In genomic region chr6:17635568-17635967, GRCh38 we compare ENCODE assay signal across 22 cellular contexts. TPM values are rescaled to one million over a fixed set of nuclear protein-coding genes. Genes with fewer than 3 reads are reported as not detected.
DNase-seq lines count a peak whose midpoint lies in the region; ATAC-seq, FAIRE-seq and TF ChIP-seq lines count a peak whose summit lies in the region.
"Had no signal": no experiment of that assay in that cellular context is flagged by ENCODE, and none has a peak within 500 bp of the region (broad histone marks: within the 10 kb centered on the region; RNA-seq: fewer than 3 reads in every experiment).

No MANE protein-coding gene starts in this region.

- intact Hi-C loops in CD4-positive, alpha-beta T cell (cut with DNase I, micrococcal nuclease): no loop called here
- intact Hi-C loops in activated T-helper 1 cell treated with anti-CD3 and anti-CD28 coated beads, Interleukin-12 subunit alpha, Interleukin-12 subunit beta, Interleukin-2, Interleukin-4 antibody, amounts not matched to agents 30 ng/mL and 10 ng/mL and 1 ng/mL, durations not matched to agents 14 hours and 24 hours and 36 hours (cut with micrococcal nuclease): no loop called here

- H3K27ac Mint-ChIP-seq in CD4-positive, alpha-beta T cell: peak overlapping the region; percentile 55
- H3K27ac Mint-ChIP-seq in activated T-helper 1 cell treated with anti-CD3 and anti-CD28 coated beads, Interleukin-12 subunit alpha, Interleukin-12 subunit beta, Interleukin-2, Interleukin-4 antibody, amounts not matched to agents 30 ng/mL and 10 ng/mL and 1 ng/mL, durations not matched to agents 14 hours and 24 hours and 36 hours: peak overlapping the region; percentile 86
- peak overlapping the region; percentile 11 to 67 (median 39) for H3K27ac Mint-ChIP-seq in immature natural killer cell

- no peaks in the 10 kb centered on the region for H3K27me3 Mint-ChIP-seq in CD4-positive, alpha-beta T cell
- no peaks in the 10 kb centered on the region for H3K27me3 Mint-ChIP-seq in activated T-helper 1 cell treated with anti-CD3 and anti-CD28 coated beads, Interleukin-12 subunit alpha, Interleukin-12 subunit beta, Interleukin-2, Interleukin-4 antibody, amounts not matched to agents 30 ng/mL and 10 ng/mL and 1 ng/mL, durations not matched to agents 14 hours and 24 hours and 36 hours (ENCODE audit: insufficient read depth)
- H3K27me3 Mint-ChIP-seq in immature natural killer cell (ENCODE audit: low read depth in 3 of 3): peaks cover 0 to 6% (median 4%) of the 10 kb centered on the region in 3 donors

- peaks cover 92% of the 10 kb centered on the region for H3K36me3 Mint-ChIP-seq in CD4-positive, alpha-beta T cell (ENCODE audit: low read depth)
- H3K36me3 Mint-ChIP-seq in activated T-helper 1 cell treated with anti-CD3 and anti-CD28 coated beads, Interleukin-12 subunit alpha, Interleukin-12 subunit beta, Interleukin-2, Interleukin-4 antibody, amounts not matched to agents 30 ng/mL and 10 ng/mL and 1 ng/mL, durations not matched to agents 14 hours and 24 hours and 36 hours (ENCODE audit: low read depth): peaks cover 58% of the 10 kb centered on the region
- H3K36me3 Mint-ChIP-seq in immature natural killer cell: peaks cover 9 to 38% (median 24%) of the 10 kb centered on the region in 3 donors

- H3K9me3 ChIP-seq in A549: no peaks in the 10 kb centered on the region
- H3K9me3 ChIP-seq in CD4-positive, alpha-beta T cell (ENCODE audit: control insufficient read depth, low read length): no peaks in the 10 kb centered on the region
- H3K9me3 ChIP-seq: spleen, thyroid gland had no signal

- TF ChIP-seq CTCF in A549 (IDR thresholded peaks at IDR 0.05): no peak
- TF ChIP-seq CTCF in CD4-positive, alpha-beta T cell (IDR thresholded peaks at IDR 0.05): no peak

- no peaks in the 10 kb centered on the region for H3K27me3 ChIP-seq in CD4-positive, alpha-beta T cell (ENCODE audit: control insufficient read depth, insufficient read depth, low read length)
- H3K27me3 ChIP-seq: spleen, thyroid gland had no signal

- no peak for TF ChIP-seq POLR2A in A549 (IDR thresholded peaks at IDR 0.05; ENCODE audit: low read length)

- peaks cover 66% of the 10 kb centered on the region for H3K4me1 Mint-ChIP-seq in CD4-positive, alpha-beta T cell (ENCODE audit: low read depth)
- H3K4me1 Mint-ChIP-seq in activated T-helper 1 cell treated with anti-CD3 and anti-CD28 coated beads, Interleukin-12 subunit alpha, Interleukin-12 subunit beta, Interleukin-2, Interleukin-4 antibody, amounts not matched to agents 30 ng/mL and 10 ng/mL and 1 ng/mL, durations not matched to agents 14 hours and 24 hours and 36 hours (ENCODE audit: low read depth): peaks cover 50% of the 10 kb centered on the region
- H3K4me1 Mint-ChIP-seq in immature natural killer cell: peaks cover 47 to 65% of the 10 kb centered on the region in 2 donors

- H3K4me2 ChIP-seq in A549: no peak overlapping the region

- CTCF ChIA-PET in A549 (lab: Yijun Ruan, JAX): interaction anchor here (1.1 kb wide), 1 partner anchor 10 kb away, joined by 3 read pairs; no protein-coding TSS in a partner anchor
- CTCF ChIA-PET in CD4-positive, alpha-beta T cell (lab: Charles Lee): no interaction called here

- WGBS in A549 (ENCODE audit: missing lambda C conversion rate): 92% methylated on average over 4 of the region's 4 CpGs

- POLR2A ChIA-PET in A549 (lab: Yijun Ruan, JAX): no interaction called here
- POLR2A ChIA-PET in CD4-positive, alpha-beta T cell (lab: Charles Lee): no interaction called here

- no peak for TF ChIP-seq RAD21 in A549 (conservative IDR thresholded peaks at IDR 0.05 in 1 of 2, IDR thresholded peaks at IDR 0.05 in 1 of 2)

- no peaks in the 10 kb centered on the region for H3K9me3 Mint-ChIP-seq in CD4-positive, alpha-beta T cell
- no peaks in the 10 kb centered on the region for H3K9me3 Mint-ChIP-seq in activated T-helper 1 cell treated with anti-CD3 and anti-CD28 coated beads, Interleukin-12 subunit alpha, Interleukin-12 subunit beta, Interleukin-2, Interleukin-4 antibody, amounts not matched to agents 30 ng/mL and 10 ng/mL and 1 ng/mL, durations not matched to agents 14 hours and 24 hours and 36 hours
- no peaks in the 10 kb centered on the region for H3K9me3 Mint-ChIP-seq in immature natural killer cell

- DNase-seq in A549 (ENCODE audit: low read depth in 1 of 2, low spot score in 1 of 2): no peak
- no peak for DNase-seq in CD4-positive, alpha-beta T cell
- no peak for DNase-seq in activated T-helper 1 cell treated with anti-CD3 and anti-CD28 coated beads, Interleukin-12 subunit alpha, Interleukin-12 subunit beta, Interleukin-2, Interleukin-4 antibody, amounts not matched to agents 30 ng/mL and 10 ng/mL and 1 ng/mL, durations not matched to agents 14 hours and 24 hours and 36 hours (ENCODE audit: low spot score)
- no peak for DNase-seq in immature natural killer cell
- DNase-seq in NCI-H2107 treated with DMSO at 0.1 percent for 48 hours (lab: John Stamatoyannopoulos, UW; ENCODE audit: unreplicated experiment): no peak
- DNase-seq in activated CD8-positive, alpha-beta memory T cell treated with anti-CD3 and anti-CD28 coated beads, Interleukin-2, amount 50 U/mL, for 48 hours: no peak
- DNase-seq: activated CD4-positive, alpha-beta T cell treated with anti-CD3 and anti-CD28 coated beads for 48 hours; central memory CD4-positive, alpha-beta T cell; GM23248; Kasumi-1; NCI-H1092; NCI-H2081; NCI-H446 treated with DMSO at 0.1 percent for 48 hours; NK-92 treated with Interleukin-12 subunit alpha and Interleukin-12 subunit beta, amount 100 ng/mL, for 24 hours; spleen; stimulated activated CD8-positive, alpha-beta memory T cell treated with anti-CD3 and anti-CD28 coated beads, Interleukin-4, amount 100 ng/mL, for 48 hours; thyroid gland had no signal

- TF ChIP-seq EP300 in A549 (IDR thresholded peaks at IDR 0.05): no peak

- H3K4me1 ChIP-seq in A549: peaks cover 12% of the 10 kb centered on the region

- no peak for FAIRE-seq in A549 (lab: Jason Lieb, UNC)
- FAIRE-seq: D721Med, RCC 7860 had no signal

- ATAC-seq in A549 (no peak), GM21390 (IDR thresholded peaks at IDR 0.05; ENCODE audit: unreplicated experiment) (no peak)
- no peak for ATAC-seq in CD4-positive, alpha-beta T cell (ENCODE audit: poor library complexity)
- ATAC-seq: esophagus mucosa, left lobe of liver had no signal

- no peak overlapping the region for H3K4me3 Mint-ChIP-seq in CD4-positive, alpha-beta T cell
- no peak overlapping the region for H3K4me3 Mint-ChIP-seq in activated T-helper 1 cell treated with anti-CD3 and anti-CD28 coated beads, Interleukin-12 subunit alpha, Interleukin-12 subunit beta, Interleukin-2, Interleukin-4 antibody, amounts not matched to agents 30 ng/mL and 10 ng/mL and 1 ng/mL, durations not matched to agents 14 hours and 24 hours and 36 hours
- H3K4me3 Mint-ChIP-seq in immature natural killer cell: peak overlapping the region in 1 of 5 donors; percentile 6

- H3K4me3 ChIP-seq in A549: no peak overlapping the region
- H3K4me3 ChIP-seq: GM23248, spleen, thyroid gland had no signal

- no peak overlapping the region for H3K27ac ChIP-seq in A549
- H3K27ac ChIP-seq in CD4-positive, alpha-beta T cell (ENCODE audit: low read depth, low read length): no peak overlapping the region
- H3K27ac ChIP-seq: GM23248, spleen, thyroid gland had no signal

TF ChIP-seq in A549, 52 proteins besides CTCF, POLR2A, EP300 and RAD21:
- TF ChIP-seq HOXB13 (CRISPR knock-in tag; IDR thresholded peaks at IDR 0.05; ENCODE audit: low read depth): no peak
- TF ChIP-seq NFE2L2 (conservative IDR thresholded peaks at IDR 0.05; ENCODE audit: low read length): 0 out of 2 replicates have a peak, but pooled peaks have one; percentile 30
- TF ChIP-seq FOSL2 (IDR thresholded peaks at IDR 0.05): no peak
- 0 out of 2 replicates have a peak, but pooled peaks have one; percentile 25 for TF ChIP-seq FOSL2 (CRISPR knock-in tag; IDR thresholded peaks at IDR 0.05)

RNA-seq across cellular contexts. Expression of gene FAM8A1, which starts 35.5 kb away (rescaled TPM):
- polyA plus RNA-seq in A549 (2011; rRNA removed): 7.6 and 9.0 TPM in 2 replicates
- 0.96 and 1.6 TPM in 2 replicates for polyA plus RNA-seq in A549 (2012; cell fraction: cytosol; rRNA removed)
- polyA plus RNA-seq in A549 (2012; cell fraction: nucleus; rRNA removed): 0.96 and 1.1 TPM in 2 replicates
- 4.7 to 5.5 TPM (median 5.5 TPM) in 3 replicates for polyA plus RNA-seq in A549 (2017; fragmentation: RNase III; extraction: RNeasy Plus Mini Kit Qiagen cat#74134 plus additional on column Dnase treatment)
- polyA minus RNA-seq in A549 (2011; rRNA and poly(A)+ RNA removed): 2.0 and 2.3 TPM in 2 replicates
- total RNA-seq in CD4-positive, alpha-beta T cell: 10 to 100 TPM; 31.4 to 31.9 TPM
- 4.5 and 4.6 TPM in 2 replicates for total RNA-seq in activated T-helper 1 cell treated with anti-CD3 and anti-CD28 coated beads, Interleukin-12 subunit alpha, Interleukin-12 subunit beta, Interleukin-2, Interleukin-4 antibody, amounts not matched to agents 30 ng/mL and 10 ng/mL and 1 ng/mL, durations not matched to agents 14 hours and 24 hours and 36 hours
- 10 to 100 TPM in 2 of 3 donors, 1 to 10 TPM in 1; 5.8 to 18.7 (median 12.0) TPM for polyA plus RNA-seq in immature natural killer cell
